ENCODE assay signal across 1 cellular context in genomic region chr18:74266161-74266560, GRCh38.
TF ChIP-seq lines count a peak whose summit lies in the region.

No MANE protein-coding gene starts in this region.

TF ChIP-seq in K562, 482 proteins besides CTCF, POLR2A, EP300 and RAD21 (continued from another document):
- no peak for TF ChIP-seq TFE3 (CRISPR knock-in tag; IDR thresholded peaks at IDR 0.05)
- peak; percentile 58 for TF ChIP-seq FOSL1 (tag; conservative IDR thresholded peaks at IDR 0.05)
- TF ChIP-seq ZNF311 (CRISPR knock-in tag; IDR thresholded peaks at IDR 0.05): no peak
- peak; percentile 19 for TF ChIP-seq MEIS2 (IDR thresholded peaks at IDR 0.05; ENCODE audit: partially characterized antibody)
